Comparison of ENCODE assay signal across 23 cellular contexts in the genomic region with DNA sequence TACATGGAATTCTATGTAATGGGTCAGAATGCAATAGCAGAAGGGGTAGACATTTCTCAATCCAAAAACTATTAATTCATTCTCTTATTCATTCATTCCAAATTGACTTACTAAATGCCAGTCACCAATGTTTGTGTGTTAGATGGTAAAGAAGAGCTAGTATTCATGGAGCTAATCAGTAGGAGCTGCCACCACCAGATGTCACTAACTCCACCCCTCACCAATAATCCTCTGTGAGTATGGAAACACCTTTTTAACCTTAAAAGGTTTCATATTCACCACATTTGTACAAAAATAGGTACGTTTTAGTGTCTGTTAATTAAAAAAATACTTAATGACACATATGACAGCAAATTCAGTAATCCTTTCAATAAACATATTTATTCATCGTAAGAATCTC.
DNase-seq lines count a peak whose midpoint lies in the region; ATAC-seq and TF ChIP-seq lines count a peak whose summit lies in the region.
"Had no signal": no experiment of that assay in that cellular context is flagged by ENCODE, and none has a peak within 500 bp of the region (broad histone marks: within the 10 kb centered on the region; RNA-seq: fewer than 3 reads in every experiment).

No MANE protein-coding gene starts in this region.

- H3K27ac Mint-ChIP-seq in WTC11 = no peak overlapping the region
- no peak overlapping the region for H3K27ac Mint-ChIP-seq in type B pancreatic cell
- H3K27ac Mint-ChIP-seq: activated naive CD8-positive, alpha-beta T cell; activated T-helper 17 cell treated with anti-CD3 and anti-CD28 coated beads, Interleukin-2, amount 50 U/mL, for 72 hours; B cell; immature natural killer cell had no signal

- H3K4me1 Mint-ChIP-seq in WTC11 (no peaks in the 10 kb centered on the region), type B pancreatic cell (ENCODE audit: unreplicated experiment) (no peaks in the 10 kb centered on the region)
- H3K4me1 Mint-ChIP-seq: activated T-helper 17 cell treated with anti-CD3 and anti-CD28 coated beads, Interleukin-2, amount 50 U/mL, for 72 hours; B cell; central memory CD8-positive, alpha-beta T cell; immature natural killer cell; neural crest cell had no signal

- H3K9me3 Mint-ChIP-seq in WTC11 (no peaks in the 10 kb centered on the region), type B pancreatic cell (no peaks in the 10 kb centered on the region)
- H3K9me3 Mint-ChIP-seq: activated T-helper 17 cell treated with anti-CD3 and anti-CD28 coated beads, Interleukin-2, amount 50 U/mL, for 72 hours; central memory CD8-positive, alpha-beta T cell; immature natural killer cell; neural crest cell had no signal

- CTCF ChIA-PET in WTC11 (lab: Charles Lee) = interaction anchor here (0.7 to 1.4 kb wide), 5 partner anchors 8 to 371 kb away, joined by 3 to 4 read pairs (median 3); no protein-coding TSS in a partner anchor
- CTCF ChIA-PET in GM10248 (lab: Yijun Ruan, JAX) = no interaction called here

- DNase-seq in SIG-M5 treated with dmso at 0.1 percent for 504 hours (lab: John Stamatoyannopoulos, UW; ENCODE audit: unreplicated experiment) = peak; percentile 0
- DNase-seq in SIG-M5 (lab: John Stamatoyannopoulos, UW) = no peak
- no peak for DNase-seq in NB4 (ENCODE audit: low read depth)
- no peak for DNase-seq in WTC11 (ENCODE audit: low spot score)
- DNase-seq in type B pancreatic cell (ENCODE audit: extremely low spot score, unreplicated experiment) = no peak
- no peak for DNase-seq in GM20000 (ENCODE audit: low spot score)
- no peak for DNase-seq in GM10248 (ENCODE audit: extremely low spot score)
- DNase-seq: activated CD8-positive, alpha-beta memory T cell treated with anti-CD3 and anti-CD28 coated beads, Interleukin-2, amount 50 U/mL, for 4 hours; heart right ventricle; immature natural killer cell; NCI-H1436 treated with DMSO at 0.1 percent for 48 hours; NCI-H748 treated with DMSO at 0.1 percent for 48 hours; posterior cingulate gyrus; upper lobe of left lung had no signal

- no peak for TF ChIP-seq POLR2A in NB4 (IDR thresholded peaks at IDR 0.05; ENCODE audit: extremely low read depth, insufficient read length)

- H3K36me3 Mint-ChIP-seq in WTC11 = no peaks in the 10 kb centered on the region
- no peaks in the 10 kb centered on the region for H3K36me3 Mint-ChIP-seq in type B pancreatic cell
- H3K36me3 Mint-ChIP-seq: activated naive CD8-positive, alpha-beta T cell; immature natural killer cell had no signal

- ATAC-seq in WTC11 = peak; percentile 59
- ATAC-seq in GM19463 (IDR thresholded peaks at IDR 0.05; ENCODE audit: unreplicated experiment) = no peak
- ATAC-seq: activated T-helper 17 cell treated with anti-CD3 and anti-CD28 coated beads, Interleukin-2, amount 50 U/mL, for 72 hours; heart right ventricle; sciatic nerve; SK-N-SH treated with all-trans-retinoic acid at 6 μM for 48 hours had no signal

- no peak overlapping the region for H3K4me3 ChIP-seq in NB4 (ENCODE audit: low read depth, low read length)
- H3K4me3 ChIP-seq: heart right ventricle, lung, upper lobe of left lung had no signal

- POLR2A ChIA-PET in WTC11 (lab: Charles Lee) = no interaction called here
- POLR2A ChIA-PET in GM10248 (lab: Yijun Ruan, JAX) = no interaction called here

- no peak overlapping the region for H3K4me3 Mint-ChIP-seq in WTC11
- H3K4me3 Mint-ChIP-seq in type B pancreatic cell = no peak overlapping the region
- H3K4me3 Mint-ChIP-seq: activated naive CD8-positive, alpha-beta T cell; activated T-helper 17 cell treated with anti-CD3 and anti-CD28 coated beads, Interleukin-2, amount 50 U/mL, for 72 hours; B cell; central memory CD8-positive, alpha-beta T cell; immature natural killer cell; neural crest cell had no signal

- H3K27me3 Mint-ChIP-seq in WTC11 (ENCODE audit: low read depth) (no peaks in the 10 kb centered on the region), type B pancreatic cell (no peaks in the 10 kb centered on the region)
- H3K27me3 Mint-ChIP-seq: activated naive CD8-positive, alpha-beta T cell; activated T-helper 17 cell treated with anti-CD3 and anti-CD28 coated beads, Interleukin-2, amount 50 U/mL, for 72 hours; B cell; central memory CD8-positive, alpha-beta T cell had no signal

- peak; percentile 15 for TF ChIP-seq CTCF in NB4 (IDR thresholded peaks at IDR 0.05; ENCODE audit: low read depth, low read length)
- no peak for TF ChIP-seq CTCF in WTC11 (IDR thresholded peaks at IDR 0.05)
- peak; percentile 20 for TF ChIP-seq CTCF in type B pancreatic cell (conservative IDR thresholded peaks at IDR 0.05)
- TF ChIP-seq CTCF in GM20000 (IDR thresholded peaks at IDR 0.05; ENCODE audit: extremely low read depth, missing control alignments) = no peak
- no peak for TF ChIP-seq CTCF in GM10248 (IDR thresholded peaks at IDR 0.05; ENCODE audit: control extremely low read depth, extremely low read depth, low read depth, missing control alignments)

TF ChIP-seq in WTC11, 78 proteins besides CTCF, POLR2A, EP300 and RAD21 (continues in another document):
- TF ChIP-seq, protein P1, sequence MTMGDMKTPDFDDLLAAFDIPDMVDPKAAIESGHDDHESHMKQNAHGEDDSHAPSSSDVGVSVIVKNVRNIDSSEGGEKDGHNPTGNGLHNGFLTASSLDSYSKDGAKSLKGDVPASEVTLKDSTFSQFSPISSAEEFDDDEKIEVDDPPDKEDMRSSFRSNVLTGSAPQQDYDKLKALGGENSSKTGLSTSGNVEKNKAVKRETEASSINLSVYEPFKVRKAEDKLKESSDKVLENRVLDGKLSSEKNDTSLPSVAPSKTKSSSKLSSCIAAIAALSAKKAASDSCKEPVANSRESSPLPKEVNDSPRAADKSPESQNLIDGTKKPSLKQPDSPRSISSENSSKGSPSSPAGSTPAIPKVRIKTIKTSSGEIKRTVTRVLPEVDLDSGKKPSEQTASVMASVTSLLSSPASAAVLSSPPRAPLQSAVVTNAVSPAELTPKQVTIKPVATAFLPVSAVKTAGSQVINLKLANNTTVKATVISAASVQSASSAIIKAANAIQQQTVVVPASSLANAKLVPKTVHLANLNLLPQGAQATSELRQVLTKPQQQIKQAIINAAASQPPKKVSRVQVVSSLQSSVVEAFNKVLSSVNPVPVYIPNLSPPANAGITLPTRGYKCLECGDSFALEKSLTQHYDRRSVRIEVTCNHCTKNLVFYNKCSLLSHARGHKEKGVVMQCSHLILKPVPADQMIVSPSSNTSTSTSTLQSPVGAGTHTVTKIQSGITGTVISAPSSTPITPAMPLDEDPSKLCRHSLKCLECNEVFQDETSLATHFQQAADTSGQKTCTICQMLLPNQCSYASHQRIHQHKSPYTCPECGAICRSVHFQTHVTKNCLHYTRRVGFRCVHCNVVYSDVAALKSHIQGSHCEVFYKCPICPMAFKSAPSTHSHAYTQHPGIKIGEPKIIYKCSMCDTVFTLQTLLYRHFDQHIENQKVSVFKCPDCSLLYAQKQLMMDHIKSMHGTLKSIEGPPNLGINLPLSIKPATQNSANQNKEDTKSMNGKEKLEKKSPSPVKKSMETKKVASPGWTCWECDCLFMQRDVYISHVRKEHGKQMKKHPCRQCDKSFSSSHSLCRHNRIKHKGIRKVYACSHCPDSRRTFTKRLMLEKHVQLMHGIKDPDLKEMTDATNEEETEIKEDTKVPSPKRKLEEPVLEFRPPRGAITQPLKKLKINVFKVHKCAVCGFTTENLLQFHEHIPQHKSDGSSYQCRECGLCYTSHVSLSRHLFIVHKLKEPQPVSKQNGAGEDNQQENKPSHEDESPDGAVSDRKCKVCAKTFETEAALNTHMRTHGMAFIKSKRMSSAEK (CRISPR knock-in tag; IDR thresholded peaks at IDR 0.05; ENCODE audit: borderline replicate concordance) = no peak
- TF ChIP-seq USF1 (CRISPR knock-in tag; IDR thresholded peaks at IDR 0.05) (no peak), KAT7 (CRISPR knock-in tag; IDR thresholded peaks at IDR 0.05; ENCODE audit: borderline replicate concordance) (no peak), ARID4B (CRISPR knock-in tag; IDR thresholded peaks at IDR 0.05; ENCODE audit: borderline replicate concordance) (no peak), RELA (CRISPR knock-in tag; IDR thresholded peaks at IDR 0.05; ENCODE audit: borderline replicate concordance) (no peak)

Comparison
In these comparisons a context has a peak if more than half of its experiments do, and no peak if none do; other contexts are left out.
1. CTCF ChIP-seq: peak in NB4 (single experiment) and type B pancreatic cell (single experiment); none in WTC11 (single experiment), GM20000 (single experiment) and GM10248 (single experiment).